In the genomic region with DNA sequence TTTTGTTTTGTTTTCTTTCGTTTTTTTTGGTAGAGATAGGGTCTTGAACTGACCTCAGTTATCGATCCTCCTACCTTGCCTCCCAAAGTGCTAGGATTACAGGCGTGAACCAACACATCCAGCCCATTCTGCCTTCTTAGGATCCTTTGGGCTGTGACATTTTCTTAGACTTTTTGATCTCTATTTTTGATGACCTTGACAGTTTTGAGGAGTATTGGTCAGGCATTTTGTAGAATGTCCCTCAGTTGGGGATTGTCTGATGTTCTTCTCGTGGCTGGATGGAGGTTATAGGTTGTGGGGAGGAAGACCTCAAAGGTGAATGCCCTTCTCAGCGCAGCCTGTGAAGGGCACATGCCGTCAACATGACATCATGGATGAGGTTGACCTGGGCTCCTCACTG, we compare ENCODE assay signal across 19 cellular contexts. TPM values are rescaled to one million over a fixed set of nuclear protein-coding genes. Genes with fewer than 3 reads are reported as not detected.
"Had no signal": no experiment of that assay in that cellular context is flagged by ENCODE, and none has a peak within 500 bp of the region (broad histone marks: within the 10 kb centered on the region; RNA-seq: fewer than 3 reads in every experiment).

No MANE protein-coding gene starts in this region.

- FAIRE-seq: kidney had no signal

- DNase-seq: activated CD4-positive, alpha-beta memory T cell treated with anti-CD3 and anti-CD28 coated beads for 36 hours; activated CD8-positive, alpha-beta memory T cell treated with anti-CD3 and anti-CD28 coated beads, Interleukin-2, amount 50 U/mL, for 48 hours; activated naive CD4-positive, alpha-beta T cell treated with anti-CD3 and anti-CD28 coated beads, Interleukin-2, amount 50 U/mL, for 16 hours; brain microvascular endothelial cell; cerebellar nuclear complex; erythroblast; kidney; left ventricle myocardium superior; mesenchymal stem cell; sigmoid colon; stimulated activated CD4-positive, alpha-beta T cell treated with anti-CD3 and anti-CD28 coated beads, Interleukin-2, amount 100 ng/mL, for 24 hours; stimulated activated naive CD4-positive, alpha-beta T cell; upper lobe of right lung had no signal

- H3K4me3 Mint-ChIP-seq: activated CD4-positive, alpha-beta memory T cell treated with anti-CD3 and anti-CD28 coated beads for 36 hours; dendritic cell treated with granulocyte-macrophage colony-stimulating factor and Interleukin-4, amounts not matched to agents 40 ng/mL and 50 ng/mL, for 4 days; neural crest cell; T-helper 2 cell treated with Interferon-gamma antibody and Interleukin-4, amounts not matched to agents 5 μg/mL and 100 μg/mL, for 36 hours had no signal

- H3K4me1 ChIP-seq: sigmoid colon, suprapubic skin, upper lobe of right lung had no signal

- H3K27me3 Mint-ChIP-seq: activated CD4-positive, alpha-beta memory T cell treated with anti-CD3 and anti-CD28 coated beads for 36 hours had no signal

- H3K27ac ChIP-seq: brain microvascular endothelial cell, sigmoid colon, suprapubic skin, upper lobe of right lung had no signal

- H3K27ac Mint-ChIP-seq: activated CD4-positive, alpha-beta memory T cell treated with anti-CD3 and anti-CD28 coated beads for 36 hours; dendritic cell treated with granulocyte-macrophage colony-stimulating factor and Interleukin-4, amounts not matched to agents 40 ng/mL and 50 ng/mL, for 4 days; T-helper 2 cell treated with Interferon-gamma antibody and Interleukin-4, amounts not matched to agents 5 μg/mL and 100 μg/mL, for 36 hours had no signal

- H3K9me3 Mint-ChIP-seq: activated CD4-positive, alpha-beta memory T cell treated with anti-CD3 and anti-CD28 coated beads for 36 hours; dendritic cell treated with granulocyte-macrophage colony-stimulating factor and Interleukin-4, amounts not matched to agents 40 ng/mL and 50 ng/mL, for 4 days; neural crest cell; T-helper 2 cell treated with Interferon-gamma antibody and Interleukin-4, amounts not matched to agents 5 μg/mL and 100 μg/mL, for 36 hours had no signal

- H3K9me3 ChIP-seq: sigmoid colon, suprapubic skin, upper lobe of right lung had no signal

- H3K27me3 ChIP-seq: brain microvascular endothelial cell, sigmoid colon, suprapubic skin, upper lobe of right lung had no signal

- H3K4me3 ChIP-seq: sigmoid colon, suprapubic skin, upper lobe of right lung had no signal

- ATAC-seq: activated CD4-positive, CD25-positive, alpha-beta regulatory T cell treated with anti-CD3 and anti-CD28 coated beads, Interleukin-2, amount 50 U/mL, for 24 hours; left ventricle myocardium superior; upper lobe of right lung had no signal

RNA-seq across cellular contexts. Expression of gene CNIH2, which starts 29.1 kb away (rescaled TPM):
- total RNA-seq: left ventricle myocardium superior had no signal

RNA-seq across cellular contexts. Expression of gene TMEM151A, which starts 42.8 kb away (rescaled TPM):
- total RNA-seq: activated CD4-positive, alpha-beta memory T cell treated with anti-CD3 and anti-CD28 coated beads for 36 hours; pulmonary artery endothelial cell; suprapubic skin had no signal
